ENCODE assay signal across 8 cellular contexts in genomic region chrX:3815896-3816664, GRCh38.
DNase-seq lines count a peak whose midpoint lies in the region; ATAC-seq and TF ChIP-seq lines count a peak whose summit lies in the region.

No MANE protein-coding gene starts in this region.

- no peak for TF ChIP-seq CTCF in BJ (IDR thresholded peaks at IDR 0.05; ENCODE audit: insufficient read depth, low read depth, low read length)

- ATAC-seq in GM19455 (IDR thresholded peaks at IDR 0.05; ENCODE audit: unreplicated experiment) (peak; percentile 12), GM19452 (IDR thresholded peaks at IDR 0.05; ENCODE audit: unreplicated experiment) (no peak)
- no peak for ATAC-seq in stimulated activated memory B cell treated with anti-CD40 and anti-IgM and Interleukin-4, amounts not matched to agents 10 μg/mL and 1 μg/mL and 100 μg/mL, for 72 hours

- peak overlapping the region in 1 of 2 experiments; percentile 75 for H3K4ac ChIP-seq in mesenchymal stem cell (ENCODE audit: low read depth in 1 of 2, low read length in 2 of 2)

- H3K9me3 ChIP-seq in mesenchymal stem cell (ENCODE audit: control insufficient read depth, low read length): no peaks in the 10 kb centered on the region

- H3K4me3 Mint-ChIP-seq in activated CD4-positive, alpha-beta T cell treated with anti-CD3 and anti-CD28 coated beads, Interleukin-2, amount 10 ng/mL, durations not matched to agents 24 days and 14 days: peak overlapping the region; percentile 80
- peak overlapping the region; percentile 98 for H3K4me3 Mint-ChIP-seq in stimulated activated memory B cell treated with anti-CD40 and anti-IgM and Interleukin-4, amounts not matched to agents 10 μg/mL and 1 μg/mL and 100 μg/mL, for 72 hours

- POLR2A ChIA-PET in BJ (lab: Charles Lee): no interaction called here

- peak overlapping the region; percentile 82 for H3K27ac Mint-ChIP-seq in activated CD4-positive, alpha-beta T cell treated with anti-CD3 and anti-CD28 coated beads, Interleukin-2, amount 10 ng/mL, durations not matched to agents 24 days and 14 days
- H3K27ac Mint-ChIP-seq in stimulated activated memory B cell treated with anti-CD40 and anti-IgM and Interleukin-4, amounts not matched to agents 10 μg/mL and 1 μg/mL and 100 μg/mL, for 72 hours: peak overlapping the region; percentile 100

- peaks cover 6% of the 10 kb centered on the region for H3K4me1 ChIP-seq in mesenchymal stem cell (ENCODE audit: control insufficient read depth, insufficient read depth, low read depth, low read length)

- H2BK5ac ChIP-seq in mesenchymal stem cell (ENCODE audit: low read depth, low read length, poor library complexity, severe bottlenecking): peak overlapping the region; percentile 19

- H2BK12ac ChIP-seq in mesenchymal stem cell (ENCODE audit: low read length in 2 of 2): no peak overlapping the region

- no peaks in the 10 kb centered on the region for H3K9me3 Mint-ChIP-seq in activated CD4-positive, alpha-beta T cell treated with anti-CD3 and anti-CD28 coated beads, Interleukin-2, amount 10 ng/mL, durations not matched to agents 24 days and 14 days
- no peaks in the 10 kb centered on the region for H3K9me3 Mint-ChIP-seq in stimulated activated memory B cell treated with anti-CD40 and anti-IgM and Interleukin-4, amounts not matched to agents 10 μg/mL and 1 μg/mL and 100 μg/mL, for 72 hours

- H3K14ac ChIP-seq in mesenchymal stem cell (ENCODE audit: low read length in 2 of 2): no peak overlapping the region

- H3K27ac ChIP-seq in mesenchymal stem cell (ENCODE audit: low read length, poor library complexity, severe bottlenecking): peak overlapping the region; percentile 35

- no peak overlapping the region for H3K23ac ChIP-seq in mesenchymal stem cell (ENCODE audit: low read length in 2 of 2)

- H3K79me1 ChIP-seq in mesenchymal stem cell (replicated peaks; ENCODE audit: low read length, poor library complexity, severe bottlenecking): peaks cover 2% of the 10 kb centered on the region

- H3K4me2 ChIP-seq in mesenchymal stem cell (ENCODE audit: low read length, poor library complexity, severe bottlenecking): peak overlapping the region; percentile 39

- peak overlapping the region; percentile 94 for H3K9ac ChIP-seq in mesenchymal stem cell (ENCODE audit: low read length)

- H3K27me3 Mint-ChIP-seq in activated CD4-positive, alpha-beta T cell treated with anti-CD3 and anti-CD28 coated beads, Interleukin-2, amount 10 ng/mL, durations not matched to agents 24 days and 14 days: peaks cover 2% of the 10 kb centered on the region
- no peaks in the 10 kb centered on the region for H3K27me3 Mint-ChIP-seq in stimulated activated memory B cell treated with anti-CD40 and anti-IgM and Interleukin-4, amounts not matched to agents 10 μg/mL and 1 μg/mL and 100 μg/mL, for 72 hours

- CTCF ChIA-PET in BJ (lab: Yijun Ruan, JAX): interaction anchor here (0.7 kb wide), 1 partner anchor 116 kb away, joined by 3 read pairs; no protein-coding TSS in a partner anchor

- peak overlapping the region; percentile 88 for H4K8ac ChIP-seq in mesenchymal stem cell (ENCODE audit: low read length)

- no peak overlapping the region for H2AK5ac ChIP-seq in mesenchymal stem cell (ENCODE audit: low read length, severe bottlenecking)

- H3K36me3 ChIP-seq in BJ (ENCODE audit: control insufficient read depth, insufficient read depth, low read length) (no peaks in the 10 kb centered on the region), mesenchymal stem cell (ENCODE audit: control insufficient read depth in 1 of 2, insufficient read depth in 2 of 2, low read depth in 1 of 2, low read length in 2 of 2) (peaks cover 6 to 13% of the 10 kb centered on the region in 2 experiments)

- H3K18ac ChIP-seq in mesenchymal stem cell (ENCODE audit: low read depth in 1 of 2, low read length in 2 of 2): peak overlapping the region; percentile 12 to 48

- H3K36me3 Mint-ChIP-seq in activated CD4-positive, alpha-beta T cell treated with anti-CD3 and anti-CD28 coated beads, Interleukin-2, amount 10 ng/mL, durations not matched to agents 24 days and 14 days (ENCODE audit: low read depth): peaks cover 12% of the 10 kb centered on the region
- H3K36me3 Mint-ChIP-seq in stimulated activated memory B cell treated with anti-CD40 and anti-IgM and Interleukin-4, amounts not matched to agents 10 μg/mL and 1 μg/mL and 100 μg/mL, for 72 hours: peaks cover 11% of the 10 kb centered on the region

- peaks cover 10% of the 10 kb centered on the region for H3K4me1 Mint-ChIP-seq in activated CD4-positive, alpha-beta T cell treated with anti-CD3 and anti-CD28 coated beads, Interleukin-2, amount 10 ng/mL, durations not matched to agents 24 days and 14 days
- H3K4me1 Mint-ChIP-seq in stimulated activated memory B cell treated with anti-CD40 and anti-IgM and Interleukin-4, amounts not matched to agents 10 μg/mL and 1 μg/mL and 100 μg/mL, for 72 hours: peaks cover 12% of the 10 kb centered on the region

- no peak for DNase-seq in BJ (ENCODE audit: low read depth)
- DNase-seq in NCI-H146 treated with DMSO at 0.1 percent for 48 hours (lab: John Stamatoyannopoulos, UW; ENCODE audit: unreplicated experiment): peak; percentile 42
- DNase-seq in activated CD4-positive, alpha-beta T cell treated with anti-CD3 and anti-CD28 coated beads, Interleukin-2, amount 10 ng/mL, durations not matched to agents 24 days and 14 days: peak; percentile 71
- peak; percentile 67 for DNase-seq in ecto neural progenitor cell (ENCODE audit: low spot score)
- peak; percentile 34 for DNase-seq in mesenchymal stem cell

- peak overlapping the region; percentile 61 for H4K91ac ChIP-seq in mesenchymal stem cell (ENCODE audit: low read length)

- H2AFZ ChIP-seq in mesenchymal stem cell (ENCODE audit: low read depth, low read length): no peak overlapping the region

- H3K4me3 ChIP-seq in BJ (ENCODE audit: low read depth, low read length): peak overlapping the region; percentile 48
- peak overlapping the region; percentile 56 to 91 for H3K4me3 ChIP-seq in mesenchymal stem cell (ENCODE audit: insufficient read depth in 1 of 2, low read depth in 1 of 2, low read length in 2 of 2)

- peak overlapping the region; percentile 52 for H2BK15ac ChIP-seq in mesenchymal stem cell (ENCODE audit: low read depth, poor library complexity, severe bottlenecking)

- 3% methylated on average over 28 of the region's 50 CpGs for WGBS in mesenchymal stem cell

- intact Hi-C loops in activated CD4-positive, alpha-beta T cell treated with anti-CD3 and anti-CD28 coated beads, Interleukin-2, amount 10 ng/mL, durations not matched to agents 24 days and 14 days (cut with micrococcal nuclease): no loop called here

- H3K27me3 ChIP-seq in BJ (ENCODE audit: control insufficient read depth, insufficient read depth, low read length) (no peaks in the 10 kb centered on the region), mesenchymal stem cell (ENCODE audit: control insufficient read depth in 1 of 2, insufficient read depth in 1 of 2, low read length in 2 of 2) (no peaks in the 10 kb centered on the region)

- no peak overlapping the region for H2BK120ac ChIP-seq in mesenchymal stem cell (ENCODE audit: low read depth, low read length)
